ENCODE assay signal across 19 cellular contexts in the genomic region with DNA sequence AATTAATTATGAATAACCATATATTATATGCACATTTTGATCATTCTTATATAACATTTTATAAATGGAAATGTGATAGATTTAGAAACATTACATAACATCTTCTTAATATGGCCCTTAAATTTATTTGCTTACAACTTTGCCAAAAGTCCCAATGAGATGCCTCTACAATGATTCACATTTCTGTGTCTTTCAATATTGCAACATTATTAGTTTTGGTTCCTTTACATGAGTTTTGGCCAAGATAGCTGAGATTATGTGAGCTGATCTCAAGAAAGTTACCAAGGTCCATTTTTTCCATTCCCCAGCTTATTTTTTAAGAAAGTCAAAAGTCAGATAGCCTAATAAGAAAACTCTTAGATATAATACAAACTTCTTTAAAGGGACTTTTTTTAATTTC.
DNase-seq lines count a peak whose midpoint lies in the region; ATAC-seq, FAIRE-seq and TF ChIP-seq lines count a peak whose summit lies in the region.
"Had no signal": no experiment of that assay in that cellular context is flagged by ENCODE, and none has a peak within 500 bp of the region (broad histone marks: within the 10 kb centered on the region; RNA-seq: fewer than 3 reads in every experiment).

No MANE protein-coding gene starts in this region.

- dilution Hi-C loops in mammary epithelial cell (cut with HindIII; ENCODE audit: low sequenced_read_pairs), result no loop called here

- BruUV-seq in HCT116 (replicated peaks; lab: Mats Ljungman, UMichigan) (no TSS peak), mammary epithelial cell (replicated peaks; lab: Mats Ljungman, UMichigan) (no TSS peak)

- RAD21 ChIA-PET in HCT116 (lab: Charles Lee; ENCODE audit: low non-redundant PET in 1 of 2, low total read pairs in 2 of 2, uncharacterized antibody in 2 of 2, unreplicated experiment in 2 of 2), result no interaction called here

- no peak for TF ChIP-seq RAD21 in HCT116 (IDR thresholded peaks at IDR 0.05; ENCODE audit: low read depth)

- CTCF ChIA-PET in HCT116 (lab: Charles Lee) (no interaction called here), mammary epithelial cell (lab: Charles Lee; ENCODE audit: low non-redundant PET) (no interaction called here)

- TF ChIP-seq CTCF in HCT116 (IDR thresholded peaks at IDR 0.05 in 2 of 3, conservative IDR thresholded peaks at IDR 0.05 in 1 of 3; ENCODE audit: borderline replicate concordance in 1 of 3, insufficient read depth in 1 of 3, low read depth in 2 of 3, low read length in 2 of 3) (no peak), mammary epithelial cell (conservative IDR thresholded peaks at IDR 0.05 in 1 of 2, IDR thresholded peaks at IDR 0.05 in 1 of 2; ENCODE audit: extremely low read depth in 1 of 2, insufficient read depth in 1 of 2, low read depth in 1 of 2, low read length in 2 of 2) (no peak), kidney (IDR thresholded peaks at IDR 0.05; ENCODE audit: borderline replicate concordance, extremely low read depth, insufficient read depth) (no peak), uterus (IDR thresholded peaks at IDR 0.05) (no peak)

- H3K27ac Mint-ChIP-seq in activated naive CD4-positive, alpha-beta T cell treated with anti-CD3 and anti-CD28 coated beads, Interleukin-2, amount 50 U/mL, for 72 hours, result no peak overlapping the region
- H3K27ac Mint-ChIP-seq: activated CD4-positive, alpha-beta T cell treated with anti-CD3 and anti-CD28 coated beads for 36 hours; immature natural killer cell; naive B cell had no signal

- in situ Hi-C loops in mammary epithelial cell (cut with MboI; ENCODE audit: low sequenced_read_pairs in 2 of 2), result no loop called here

- no peak overlapping the region for H2AFZ ChIP-seq in ACC112 (ENCODE audit: low read length, unreplicated experiment)
- no peak overlapping the region for H2AFZ ChIP-seq in HCT116 (ENCODE audit: low read depth, low read length, poor library complexity, severe bottlenecking)
- H2AFZ ChIP-seq in mammary epithelial cell (ENCODE audit: low read depth, low read length), result no peak overlapping the region

- no peaks in the 10 kb centered on the region for H3K36me3 Mint-ChIP-seq in activated naive CD4-positive, alpha-beta T cell treated with anti-CD3 and anti-CD28 coated beads, Interleukin-2, amount 50 U/mL, for 72 hours
- H3K36me3 Mint-ChIP-seq: immature natural killer cell, naive B cell had no signal

- peak; percentile 50 for FAIRE-seq in kidney (lab: Jason Lieb, UNC)
- FAIRE-seq: A549 had no signal

- H3K9me3 Mint-ChIP-seq in activated naive CD4-positive, alpha-beta T cell treated with anti-CD3 and anti-CD28 coated beads, Interleukin-2, amount 50 U/mL, for 72 hours, result peaks cover 6 to 30% of the 10 kb centered on the region in 2 donors

- intact Hi-C loops in HCT116 (cut with micrococcal nuclease) (no loop called here), mammary epithelial cell (cut with micrococcal nuclease) (no loop called here), kidney (cut with DNase I) (no loop called here), uterus (cut with DNase I; ENCODE audit: low total_unique reads) (no loop called here)

- TF ChIP-seq POLR2A in HCT116 (IDR thresholded peaks at IDR 0.05; ENCODE audit: borderline replicate concordance, extremely low read depth, insufficient read depth, insufficient read length), result no peak
- no peak for TF ChIP-seq POLR2A in uterus (IDR thresholded peaks at IDR 0.05)

- H3K27me3 ChIP-seq in ACC112 (ENCODE audit: insufficient read depth, low read length) (no peaks in the 10 kb centered on the region), HCT116 (ENCODE audit: insufficient read depth, low read length) (no peaks in the 10 kb centered on the region), mammary epithelial cell (ENCODE audit: insufficient read depth, low read length) (no peaks in the 10 kb centered on the region), uterus (no peaks in the 10 kb centered on the region)
- H3K27me3 ChIP-seq: cardiac muscle cell had no signal

- H3K36me3 ChIP-seq in ACC112 (ENCODE audit: insufficient read depth, low read length) (no peaks in the 10 kb centered on the region), HCT116 (ENCODE audit: control insufficient read depth in 1 of 2, insufficient read depth in 2 of 2, low read length in 2 of 2) (peaks cover 0 to 16% of the 10 kb centered on the region in 2 experiments; a peak in 2 of 4 replicates), mammary epithelial cell (ENCODE audit: insufficient read depth, low read length) (no peaks in the 10 kb centered on the region), kidney (ENCODE audit: control insufficient read depth in 1 of 2, insufficient read depth in 2 of 2, low read length in 2 of 2) (no peaks in the 10 kb centered on the region), uterus (no peaks in the 10 kb centered on the region)
- H3K36me3 ChIP-seq: cardiac muscle cell had no signal

- no peak overlapping the region for H3K4me3 ChIP-seq in ACC112 (ENCODE audit: low read depth, low read length)
- H3K4me3 ChIP-seq in HCT116 (replicated peaks in 1 of 2; ENCODE audit: low read depth in 1 of 2, low read length in 2 of 2), result no peak overlapping the region
- no peak overlapping the region for H3K4me3 ChIP-seq in mammary epithelial cell (replicated peaks in 1 of 3; ENCODE audit: insufficient read depth in 1 of 3, low read depth in 2 of 3, low read length in 3 of 3)
- no peak overlapping the region for H3K4me3 ChIP-seq in kidney (ENCODE audit: low read length in 2 of 2)
- H3K4me3 ChIP-seq in uterus, result no peak overlapping the region
- H3K4me3 ChIP-seq: A549, cardiac muscle cell, lung had no signal

- no peak overlapping the region for H3K9ac ChIP-seq in HCT116 (ENCODE audit: low read length)
- no peak overlapping the region for H3K9ac ChIP-seq in mammary epithelial cell (ENCODE audit: insufficient read depth, low read length)
- no peak overlapping the region for H3K9ac ChIP-seq in kidney (ENCODE audit: low read length in 2 of 2)

- H3K4me2 ChIP-seq in HCT116 (ENCODE audit: low read length), result no peak overlapping the region
- no peak overlapping the region for H3K4me2 ChIP-seq in mammary epithelial cell (ENCODE audit: insufficient read depth, low read depth, low read length)
- H3K4me2 ChIP-seq: A549 had no signal

- H3K27ac ChIP-seq in ACC112 (ENCODE audit: low read depth, low read length) (peak overlapping the region; percentile 73), HCT116 (ENCODE audit: low read depth, low read length) (peak overlapping the region; percentile 56; the same call in 1 of the 2 replicates), mammary epithelial cell (ENCODE audit: insufficient read depth, low read depth, low read length) (no peak overlapping the region), kidney (ENCODE audit: low read depth in 2 of 2, low read length in 2 of 2) (no peak overlapping the region), uterus (no peak overlapping the region)
- H3K27ac ChIP-seq: A549 had no signal

- H3K9me3 ChIP-seq in HCT116 (ENCODE audit: control insufficient read depth in 1 of 2, insufficient read depth in 1 of 2, low read depth in 1 of 2, low read length in 2 of 2) (no peaks in the 10 kb centered on the region), mammary epithelial cell (replicated peaks; ENCODE audit: insufficient read depth, low read length) (no peaks in the 10 kb centered on the region), kidney (ENCODE audit: control insufficient read depth in 1 of 2, low read length in 2 of 2) (no peaks in the 10 kb centered on the region), uterus (no peaks in the 10 kb centered on the region)
- H3K9me3 ChIP-seq: A549 had no signal

- no peaks in the 10 kb centered on the region for H4K20me1 ChIP-seq in HCT116 (ENCODE audit: insufficient read depth)
- H4K20me1 ChIP-seq in mammary epithelial cell (ENCODE audit: insufficient read depth, low read length), result no peaks in the 10 kb centered on the region

- POLR2A ChIA-PET in HCT116 (lab: Charles Lee), result no interaction called here

- H3K79me2 ChIP-seq in ACC112 (ENCODE audit: control insufficient read depth, insufficient read depth, low read length, unreplicated experiment) (no peaks in the 10 kb centered on the region), HCT116 (ENCODE audit: insufficient read depth, low read length) (peaks cover 52% of the 10 kb centered on the region), mammary epithelial cell (ENCODE audit: insufficient read depth, low read length) (no peaks in the 10 kb centered on the region)

- H3K4me1 ChIP-seq in ACC112 (ENCODE audit: control insufficient read depth, insufficient read depth, low read length, unreplicated experiment), result peaks cover 22% of the 10 kb centered on the region
- peaks cover 52 to 69% of the 10 kb centered on the region in 2 experiments for H3K4me1 ChIP-seq in HCT116 (ENCODE audit: control insufficient read depth in 1 of 2, insufficient read depth in 2 of 2, low read length in 2 of 2)
- no peaks in the 10 kb centered on the region for H3K4me1 ChIP-seq in mammary epithelial cell (ENCODE audit: insufficient read depth, low read length)
- no peaks in the 10 kb centered on the region for H3K4me1 ChIP-seq in kidney (ENCODE audit: control insufficient read depth in 1 of 2, insufficient read depth in 1 of 2, low read depth in 1 of 2, low read length in 2 of 2)
- no peaks in the 10 kb centered on the region for H3K4me1 ChIP-seq in uterus
- H3K4me1 ChIP-seq: A549 had no signal

- no peak for ATAC-seq in HCT116
- ATAC-seq in activated naive CD4-positive, alpha-beta T cell treated with anti-CD3 and anti-CD28 coated beads, Interleukin-2, amount 50 U/mL, for 72 hours, result no peak
- no peak for ATAC-seq in GM21528 (IDR thresholded peaks at IDR 0.05; ENCODE audit: low FRiP score, unreplicated experiment)
- ATAC-seq: A549; activated CD4-positive, alpha-beta T cell treated with anti-CD3 and anti-CD28 coated beads for 36 hours had no signal

- no peaks in the 10 kb centered on the region for H3K9me2 ChIP-seq in HCT116 (ENCODE audit: insufficient read depth)

- no peak for DNase-seq in HCT116 (ENCODE audit: low read depth, low spot score)
- DNase-seq in mammary epithelial cell, result peak; percentile 16
- no peak for DNase-seq in kidney
- DNase-seq in activated naive CD4-positive, alpha-beta T cell treated with anti-CD3 and anti-CD28 coated beads, Interleukin-2, amount 50 U/mL, for 72 hours (ENCODE audit: low spot score in 2 of 2), result no peak
- DNase-seq in NCI-H446 (lab: John Stamatoyannopoulos, UW), result no peak
- no peak for DNase-seq in uterus
- DNase-seq: activated CD4-positive, alpha-beta T cell treated with anti-CD3 and anti-CD28 coated beads for 36 hours; activated CD8-positive, alpha-beta memory T cell treated with anti-CD3 and anti-CD28 coated beads, Interleukin-2, amount 50 U/mL, for 4 hours; immature natural killer cell; naive B cell; NCI-H1930; NCI-H446 treated with DMSO at 0.1 percent for 48 hours; T1000; trophoblast cell had no signal

TF ChIP-seq in HCT116, 20 proteins besides CTCF, POLR2A, EP300 and RAD21:
- TF ChIP-seq POLR2AphosphoS5 (IDR thresholded peaks at IDR 0.05; ENCODE audit: low read depth, low read length) (no peak), YY1 (IDR thresholded peaks at IDR 0.05; ENCODE audit: extremely low read depth, insufficient replicate concordance, low read depth, low read length) (no peak)

Comparison
In these comparisons a context has a peak if more than half of its experiments do, and no peak if none do; other contexts are left out.
1. H3K27ac ChIP-seq: peak in ACC112 (single experiment) and HCT116 (single experiment); none in mammary epithelial cell (single experiment), kidney (0 of 2) and uterus (0 of 2).